In genomic region chr5:143062379-143062778, GRCh38 we compare ENCODE assay signal across 11 cellular contexts.
"Had no signal": no experiment of that assay in that cellular context is flagged by ENCODE, and none has a peak within 500 bp of the region (broad histone marks: within the 10 kb centered on the region; RNA-seq: fewer than 3 reads in every experiment).

No MANE protein-coding gene starts in this region.

- H3K4me1 ChIP-seq: right lobe of liver had no signal

- H3K36me3 ChIP-seq: right lobe of liver had no signal

- H3K9me3 ChIP-seq: right lobe of liver had no signal

- H3K4me3 ChIP-seq: right lobe of liver had no signal

- H3K27me3 ChIP-seq: right lobe of liver had no signal

- H3K27ac ChIP-seq: right lobe of liver had no signal

- DNase-seq: activated CD4-positive, alpha-beta T cell treated with anti-CD3 and anti-CD28 coated beads, Interleukin-2, amount 50 U/mL, for 4 hours; activated CD4-positive, CD25-positive, alpha-beta regulatory T cell treated with anti-CD3 and anti-CD28 coated beads, Interleukin-2, amount 50 U/mL, for 72 hours; activated gamma-delta T cell; activated T-cell treated with anti-CD3 and anti-CD28 coated beads, Interleukin-2, amount 50 U/mL, for 4 hours; effector CD8-positive, alpha-beta T cell; natural killer cell; right lobe of liver; stimulated activated CD4-positive, alpha-beta T cell treated with anti-CD3 and anti-CD28 coated beads, Interleukin-2, amount 100 ng/mL, for 24 hours; stimulated activated naive CD4-positive, alpha-beta T cell treated with Interleukin-2 at 50 U/mL for 16 hours; T-helper 9 cell; trophoblast cell had no signal
